In genomic region chr3:50300681-50301254, GRCh38 we compare ENCODE assay signal across 8 cellular contexts. TPM values are rescaled to one million over a fixed set of nuclear protein-coding genes. Genes with fewer than 3 reads are reported as not detected.
DNase-seq lines count a peak whose midpoint lies in the region; ATAC-seq, FAIRE-seq and TF ChIP-seq lines count a peak whose summit lies in the region.

No MANE protein-coding gene starts in this region.

- peaks cover 25% of the 10 kb centered on the region for H3K4me1 ChIP-seq in CD4-positive, alpha-beta memory T cell (ENCODE audit: insufficient read depth, low read length)
- peaks cover 3 to 42% (median 7%) of the 10 kb centered on the region in 4 donors for H3K4me1 ChIP-seq in Peyer's patch
- H3K4me1 ChIP-seq in osteoblast (ENCODE audit: insufficient read depth, low read length): peaks cover 21% of the 10 kb centered on the region

- no peak overlapping the region for H3K27ac ChIP-seq in CD4-positive, alpha-beta memory T cell (ENCODE audit: low read depth, low read length)
- H3K27ac ChIP-seq in Peyer's patch (peak overlapping the region in 3 of 4 donors; percentile 91 to 93 (median 92)), osteoblast (ENCODE audit: low read depth, low read length) (peak overlapping the region; percentile 85)

- no peaks in the 10 kb centered on the region for H4K20me1 ChIP-seq in osteoblast (ENCODE audit: insufficient read depth, low read length)

- peaks cover 15 to 44% (median 27%) of the 10 kb centered on the region in 4 donors for H3K4me1 Mint-ChIP-seq in CD4-positive, alpha-beta memory T cell
- peaks cover 12% of the 10 kb centered on the region for H3K4me1 Mint-ChIP-seq in endothelial cell (ENCODE audit: unreplicated experiment)

- no peaks in the 10 kb centered on the region for H3K9me3 ChIP-seq in CD4-positive, alpha-beta memory T cell (ENCODE audit: control insufficient read depth in 1 of 2, low read length in 2 of 2)
- H3K9me3 ChIP-seq in Peyer's patch (no peaks in the 10 kb centered on the region), osteoblast (ENCODE audit: low read depth, low read length) (no peaks in the 10 kb centered on the region)

- H3K4me2 ChIP-seq in osteoblast (ENCODE audit: insufficient read depth, low read length): peak overlapping the region; percentile 85

- no peaks in the 10 kb centered on the region for H3K27me3 Mint-ChIP-seq in CD4-positive, alpha-beta memory T cell
- H3K27me3 Mint-ChIP-seq in endothelial cell (ENCODE audit: unreplicated experiment): peaks cover 5% of the 10 kb centered on the region

- no peaks in the 10 kb centered on the region for H3K27me3 ChIP-seq in CD4-positive, alpha-beta memory T cell (ENCODE audit: insufficient read depth, low read length)
- H3K27me3 ChIP-seq in Peyer's patch: no peaks in the 10 kb centered on the region
- H3K27me3 ChIP-seq in osteoblast (ENCODE audit: insufficient read depth, low read length): no peaks in the 10 kb centered on the region

- H3K4me3 ChIP-seq in CD4-positive, alpha-beta memory T cell (ENCODE audit: low read length in 2 of 2): no peak overlapping the region
- H3K4me3 ChIP-seq in Peyer's patch: peak overlapping the region in 1 of 4 donors; percentile 45
- peak overlapping the region; percentile 78 for H3K4me3 ChIP-seq in osteoblast (ENCODE audit: insufficient read depth, low read length)

- H3K36me3 Mint-ChIP-seq in CD4-positive, alpha-beta memory T cell: peaks cover 0 to 7% of the 10 kb centered on the region in 2 donors
- H3K36me3 Mint-ChIP-seq in endothelial cell (ENCODE audit: low read depth, unreplicated experiment): no peaks in the 10 kb centered on the region

- TF ChIP-seq CTCF in Peyer's patch (IDR thresholded peaks at IDR 0.05) (no peak), endothelial cell (IDR thresholded peaks at IDR 0.05; ENCODE audit: unreplicated experiment) (no peak), osteoblast (IDR thresholded peaks at IDR 0.05; ENCODE audit: extremely low read depth, low read depth, low read length) (no peak)

- no peaks in the 10 kb centered on the region for H3K36me3 ChIP-seq in CD4-positive, alpha-beta memory T cell (ENCODE audit: insufficient read depth, low read length)
- peaks cover 0 to 3% (median 0%) of the 10 kb centered on the region in 3 donors for H3K36me3 ChIP-seq in Peyer's patch
- H3K36me3 ChIP-seq in osteoblast (ENCODE audit: insufficient read depth, low read length): no peaks in the 10 kb centered on the region

- H3K4me3 Mint-ChIP-seq in CD4-positive, alpha-beta memory T cell: peak overlapping the region in 6 of 8 donors; percentile 35 to 97 (median 64)
- peak overlapping the region; percentile 96 for H3K4me3 Mint-ChIP-seq in endothelial cell (ENCODE audit: unreplicated experiment)

- H3K79me2 ChIP-seq in osteoblast (ENCODE audit: insufficient read depth, low read length): peaks cover 12% of the 10 kb centered on the region

- FAIRE-seq in RCC 7860 (lab: Jason Lieb, UNC): no peak

- peak overlapping the region; percentile 95 to 100 (median 100) for H3K27ac Mint-ChIP-seq in CD4-positive, alpha-beta memory T cell
- H3K27ac Mint-ChIP-seq in endothelial cell (ENCODE audit: unreplicated experiment): peak overlapping the region; percentile 70

- POLR2A ChIA-PET in CD4-positive, alpha-beta memory T cell (lab: Charles Lee; ENCODE audit: partially characterized antibody): interaction anchor here (0.6 to 3.8 kb wide), 2 partner anchors 28 to 46 kb away, joined by 3 to 28 read pairs; partner anchors contain the start of gene TUSC2

- ATAC-seq in HG02885 (IDR thresholded peaks at IDR 0.05; ENCODE audit: poor library complexity, unreplicated experiment): no peak

- no peak for DNase-seq in CD4-positive, alpha-beta memory T cell
- DNase-seq in Peyer's patch: peak in 1 of 3 donors; percentile 52
- no peak for DNase-seq in endothelial cell (ENCODE audit: low spot score)
- no peak for DNase-seq in osteoblast (ENCODE audit: insufficient read length, low spot score, missing footprints)
- DNase-seq in RCC 7860 (ENCODE audit: low spot score): no peak
- DNase-seq in activated effector memory CD4-positive, alpha-beta T cell treated with Interleukin-2 at 50 U/mL for 16 hours: no peak
- no peak for DNase-seq in activated CD4-positive, alpha-beta T cell treated with anti-CD3 and anti-CD28 coated beads, Interleukin-2, amount 50 U/mL, for 4 hours

- intact Hi-C loops in CD4-positive, alpha-beta memory T cell (cut with micrococcal nuclease): no loop called here

- no peak for TF ChIP-seq POLR2A in Peyer's patch (IDR thresholded peaks at IDR 0.05)

- no peaks in the 10 kb centered on the region for H3K9me3 Mint-ChIP-seq in CD4-positive, alpha-beta memory T cell
- H3K9me3 Mint-ChIP-seq in endothelial cell (ENCODE audit: unreplicated experiment): no peaks in the 10 kb centered on the region

- CTCF ChIA-PET in CD4-positive, alpha-beta memory T cell (lab: Charles Lee; ENCODE audit: partially characterized antibody): no interaction called here

- H2AFZ ChIP-seq in osteoblast (ENCODE audit: low read length): no peak overlapping the region

RNA-seq across cellular contexts. Expression of gene HYAL3, which starts 1.6 kb away (rescaled TPM):
- 1 to 10 TPM; 5.1 to 5.4 TPM for total RNA-seq in CD4-positive, alpha-beta memory T cell
- 1 to 10 TPM; 4.4 to 7.1 TPM for polyA plus RNA-seq in CD4-positive, alpha-beta memory T cell
- 1 to 10 TPM; 3.0 to 6.6 (median 4.2) TPM for total RNA-seq in Peyer's patch
- total RNA-seq in endothelial cell (ENCODE audit: unreplicated experiment): 12.7 TPM
- total RNA-seq in osteoblast: 1.8 and 4.1 TPM in 2 replicates

RNA-seq across cellular contexts. Expression of gene NAA80, which starts 1.6 kb away (rescaled TPM):
- total RNA-seq in CD4-positive, alpha-beta memory T cell: 10 to 100 TPM; 33.1 to 33.7 TPM
- 10 to 100 TPM; 16.7 to 30.3 TPM for polyA plus RNA-seq in CD4-positive, alpha-beta memory T cell
- total RNA-seq in Peyer's patch: 10 to 100 TPM in 3 of 4 donors, 1 to 10 TPM in 1; 3.2 to 14.0 (median 12.4) TPM
- 17.1 TPM for total RNA-seq in endothelial cell (ENCODE audit: unreplicated experiment)
- 6.5 and 8.0 TPM in 2 replicates for total RNA-seq in osteoblast

RNA-seq across cellular contexts. Expression of gene HYAL1, which starts 2.6 kb away (rescaled TPM):
- under 1 TPM; 0.38 to 0.50 TPM for total RNA-seq in CD4-positive, alpha-beta memory T cell
- under 1 TPM; 0.09 to 0.20 TPM for polyA plus RNA-seq in CD4-positive, alpha-beta memory T cell
- 1 to 10 TPM; 1.2 to 5.1 (median 4.6) TPM for total RNA-seq in Peyer's patch
- total RNA-seq in endothelial cell (ENCODE audit: unreplicated experiment): 1.6 TPM
- total RNA-seq in osteoblast: under 0.01 and 0.59 TPM in 2 replicates

RNA-seq across cellular contexts. Expression of gene IFRD2, which starts 8.5 kb away (rescaled TPM):
- total RNA-seq in CD4-positive, alpha-beta memory T cell: 10 to 100 TPM; 58.6 to 65.3 TPM
- 10 to 100 TPM; 62.0 to 84.7 TPM for polyA plus RNA-seq in CD4-positive, alpha-beta memory T cell
- total RNA-seq in Peyer's patch: 100 to 1,000 TPM in 3 of 4 donors, 10 to 100 TPM in 1; 75.5 to 205 (median 140) TPM
- total RNA-seq in endothelial cell (ENCODE audit: unreplicated experiment): 43.2 TPM
- total RNA-seq in osteoblast: 60.4 and 65.1 TPM in 2 replicates

RNA-seq across cellular contexts. Expression of gene HYAL2, which starts 21.8 kb away (rescaled TPM):
- 1 to 10 TPM; 3.7 to 4.0 TPM for total RNA-seq in CD4-positive, alpha-beta memory T cell
- polyA plus RNA-seq in CD4-positive, alpha-beta memory T cell: 10 to 100 TPM; 10.3 to 12.3 TPM
- 10 to 100 TPM; 18.2 to 63.1 (median 39.9) TPM for total RNA-seq in Peyer's patch
- 214 TPM for total RNA-seq in endothelial cell (ENCODE audit: unreplicated experiment)
- total RNA-seq in osteoblast: 32.9 and 34.2 TPM in 2 replicates
